Comparison of ENCODE assay signal across 19 cellular contexts in the genomic region with DNA sequence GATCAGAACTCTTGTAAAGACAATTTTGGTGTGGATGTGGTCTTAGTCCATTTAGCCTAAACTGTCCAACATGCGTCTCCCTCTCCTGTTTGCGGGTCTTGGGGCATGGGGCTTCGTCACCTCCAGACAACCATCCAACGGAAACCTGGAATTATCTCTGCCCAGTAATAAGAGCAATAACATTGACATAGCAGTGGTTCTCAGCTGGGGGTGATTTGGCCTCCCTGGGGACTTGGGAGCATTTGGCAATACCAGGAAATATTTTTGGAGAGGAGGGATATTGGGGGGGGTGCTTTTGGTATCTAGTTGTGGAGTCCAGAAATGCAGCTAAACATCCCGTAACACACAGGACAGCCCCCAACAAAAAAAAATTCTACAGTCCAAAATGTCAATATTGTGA.
"Had no signal": no experiment of that assay in that cellular context is flagged by ENCODE, and none has a peak within 500 bp of the region (broad histone marks: within the 10 kb centered on the region; RNA-seq: fewer than 3 reads in every experiment).

No MANE protein-coding gene starts in this region.

- H3K36me3 ChIP-seq: prostate gland, right lobe of liver had no signal

- DNase-seq: activated CD4-positive, alpha-beta T cell treated with anti-CD3 and anti-CD28 coated beads, Interleukin-2, amount 50 U/mL, for 48 hours; activated CD8-positive, alpha-beta memory T cell treated with anti-CD3 and anti-CD28 coated beads, Interleukin-2, amount 10 ng/mL, durations not matched to agents 7 days and 5 days; activated effector memory CD4-positive, alpha-beta T cell treated with Interleukin-2 at 50 U/mL for 16 hours; activated naive CD4-positive, alpha-beta T cell treated with anti-CD3 and anti-CD28 coated beads, Interleukin-2, amount 50 U/mL, for 16 hours; activated T-cell treated with anti-CD3 and anti-CD28 coated beads, Interleukin-2, amount 50 U/mL, for 1 hour; central memory CD4-positive, alpha-beta T cell; effector memory CD4-positive, alpha-beta T cell; left ventricle myocardium superior; natural killer cell; right lobe of liver; spleen; T-cell; T-helper 9 cell; WERI-Rb-1 had no signal

- H3K9me3 ChIP-seq: neutrophil, prostate gland, right lobe of liver, spleen had no signal

- H3K4me3 ChIP-seq: prostate gland, right lobe of liver, spleen had no signal

- ATAC-seq: activated CD8-positive, alpha-beta memory T cell treated with anti-CD3 and anti-CD28 coated beads, Interleukin-2, amount 10 ng/mL, durations not matched to agents 7 days and 5 days; left ventricle myocardium superior; natural killer cell; T-cell had no signal

- H3K27ac ChIP-seq: neutrophil, prostate gland, right lobe of liver, WERI-Rb-1 had no signal

- H3K27ac Mint-ChIP-seq: activated CD8-positive, alpha-beta memory T cell treated with anti-CD3 and anti-CD28 coated beads, Interleukin-2, amount 10 ng/mL, durations not matched to agents 7 days and 5 days; natural killer cell; stimulated activated naive CD8-positive, alpha-beta T cell treated with anti-CD3 and anti-CD28 coated beads, Interleukin-15, Interleukin-2, amounts not matched to agents 100 ng/mL and 50 ng/mL, for 24 hours; T-cell; type B pancreatic cell had no signal

- H3K4me3 Mint-ChIP-seq: activated CD8-positive, alpha-beta memory T cell treated with anti-CD3 and anti-CD28 coated beads, Interleukin-2, amount 10 ng/mL, durations not matched to agents 7 days and 5 days; memory B cell; natural killer cell; stimulated activated naive CD8-positive, alpha-beta T cell treated with anti-CD3 and anti-CD28 coated beads, Interleukin-15, Interleukin-2, amounts not matched to agents 100 ng/mL and 50 ng/mL, for 24 hours; T-cell; type B pancreatic cell had no signal

- H3K4me1 ChIP-seq: prostate gland, right lobe of liver had no signal

- H3K27me3 ChIP-seq: neutrophil, right lobe of liver, spleen had no signal

- H3K27me3 Mint-ChIP-seq: activated CD8-positive, alpha-beta memory T cell treated with anti-CD3 and anti-CD28 coated beads, Interleukin-2, amount 10 ng/mL, durations not matched to agents 7 days and 5 days; memory B cell; stimulated activated naive CD8-positive, alpha-beta T cell treated with anti-CD3 and anti-CD28 coated beads, Interleukin-15, Interleukin-2, amounts not matched to agents 100 ng/mL and 50 ng/mL, for 24 hours; T-cell; type B pancreatic cell had no signal

- H3K9me3 Mint-ChIP-seq: memory B cell; natural killer cell; stimulated activated naive CD8-positive, alpha-beta T cell treated with anti-CD3 and anti-CD28 coated beads, Interleukin-15, Interleukin-2, amounts not matched to agents 100 ng/mL and 50 ng/mL, for 24 hours; T-cell had no signal

- H3K4me1 Mint-ChIP-seq: activated CD8-positive, alpha-beta memory T cell treated with anti-CD3 and anti-CD28 coated beads, Interleukin-2, amount 10 ng/mL, durations not matched to agents 7 days and 5 days; memory B cell; T-cell had no signal
